Comparison of ENCODE assay signal across 15 cellular contexts in the genomic region with DNA sequence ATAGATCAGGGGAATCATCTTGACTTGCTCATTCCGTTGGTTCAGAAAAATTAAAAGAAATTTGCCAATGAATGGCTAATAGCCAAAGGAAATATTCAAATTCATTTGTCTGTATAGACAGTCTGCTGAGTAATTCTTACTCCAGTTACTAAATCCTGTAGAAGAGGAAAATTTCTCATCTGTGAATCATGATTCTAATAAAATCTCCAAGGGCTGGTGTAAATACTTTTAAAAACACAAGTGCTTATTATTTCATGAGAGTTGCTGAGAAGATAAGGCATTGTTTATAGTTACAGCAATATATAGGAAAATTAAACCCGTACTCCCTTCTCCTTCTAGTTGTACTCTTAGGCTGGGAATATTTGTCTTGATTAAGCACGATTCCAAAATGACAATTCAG. TPM values are rescaled to one million over a fixed set of nuclear protein-coding genes. Genes with fewer than 3 reads are reported as not detected.
DNase-seq lines count a peak whose midpoint lies in the region; ATAC-seq and TF ChIP-seq lines count a peak whose summit lies in the region.
"Had no signal": no experiment of that assay in that cellular context is flagged by ENCODE, and none has a peak within 500 bp of the region (broad histone marks: within the 10 kb centered on the region; RNA-seq: fewer than 3 reads in every experiment).

No MANE protein-coding gene starts in this region.

- H3K36me3 ChIP-seq in subcutaneous abdominal adipose tissue (ENCODE audit: control insufficient read depth in 5 of 5, insufficient read depth in 5 of 5, low read length in 5 of 5) (no peaks in the 10 kb centered on the region), neuronal stem cell (replicated peaks in 1 of 2; ENCODE audit: control insufficient read depth in 2 of 2, insufficient read depth in 2 of 2, low read length in 2 of 2) (no peaks in the 10 kb centered on the region), tibial nerve (no peaks in the 10 kb centered on the region)
- H3K36me3 ChIP-seq: right atrium auricular region had no signal

- CTCF ChIA-PET in activated CD4-positive, alpha-beta T cell treated with anti-CD3 and anti-CD28 coated beads for 36 hours (lab: Charles Lee): no interaction called here

- no peak overlapping the region for H3K18ac ChIP-seq in neuronal stem cell (ENCODE audit: low read length)

- no peak overlapping the region for H3K4me3 Mint-ChIP-seq in activated CD4-positive, alpha-beta T cell treated with anti-CD3 and anti-CD28 coated beads for 36 hours
- H3K4me3 Mint-ChIP-seq: activated naive CD8-positive, alpha-beta T cell treated with anti-CD3 and anti-CD28 coated beads, Interleukin-2, amount 50 U/mL, for 24 hours; endodermal cell had no signal

- H2AK5ac ChIP-seq in neuronal stem cell (ENCODE audit: low read depth, low read length): no peak overlapping the region

- H3K27ac ChIP-seq in foreskin keratinocyte: peak overlapping the region; percentile 96
- H3K27ac ChIP-seq in subcutaneous abdominal adipose tissue (ENCODE audit: low read depth, low read length): peak overlapping the region; percentile 32
- no peak overlapping the region for H3K27ac ChIP-seq in neuronal stem cell (replicated peaks; ENCODE audit: low read length)
- H3K27ac ChIP-seq in tibial nerve: peak overlapping the region in 1 of 4 donors; percentile 46
- H3K27ac ChIP-seq: 22Rv1, right atrium auricular region had no signal

- no peak overlapping the region for H2BK5ac ChIP-seq in neuronal stem cell (ENCODE audit: low read length)

- no peak overlapping the region for H2BK120ac ChIP-seq in neuronal stem cell (ENCODE audit: low read depth, low read length)

- H3K9ac ChIP-seq in subcutaneous abdominal adipose tissue (ENCODE audit: low read length in 5 of 5): no peak overlapping the region
- no peak overlapping the region for H3K9ac ChIP-seq in neuronal stem cell (ENCODE audit: low read depth, low read length, poor library complexity)

- POLR2A ChIA-PET in activated CD4-positive, alpha-beta T cell treated with anti-CD3 and anti-CD28 coated beads for 36 hours (lab: Charles Lee): no interaction called here

- in situ Hi-C loops in astrocyte of the cerebellum (cut with HindIII; ENCODE audit: low sequenced_read_pairs): no loop called here

- TF ChIP-seq CTCF in astrocyte of the cerebellum (IDR thresholded peaks at IDR 0.05; ENCODE audit: low read depth, low read length, missing control alignments) (no peak), foreskin keratinocyte (conservative IDR thresholded peaks at IDR 0.05) (no peak), tibial nerve (IDR thresholded peaks at IDR 0.05) (no peak)

- H4K8ac ChIP-seq in neuronal stem cell (ENCODE audit: low read depth, low read length): no peak overlapping the region

- peaks cover 9% of the 10 kb centered on the region for H3K27me3 Mint-ChIP-seq in activated CD4-positive, alpha-beta T cell treated with anti-CD3 and anti-CD28 coated beads for 36 hours

- TF ChIP-seq EP300 in tibial nerve (IDR thresholded peaks at IDR 0.05): no peak

- no peaks in the 10 kb centered on the region for H3K79me1 ChIP-seq in neuronal stem cell (ENCODE audit: low read depth, low read length)

- no peak overlapping the region for H3K23ac ChIP-seq in neuronal stem cell (ENCODE audit: low read depth, low read length, poor library complexity)

- no peak overlapping the region for H4K91ac ChIP-seq in neuronal stem cell (ENCODE audit: low read depth, low read length, poor library complexity)

- H3K4me3 ChIP-seq in astrocyte of the cerebellum (ENCODE audit: low read depth, low read length) (no peak overlapping the region), subcutaneous abdominal adipose tissue (ENCODE audit: low read depth in 1 of 5, low read length in 5 of 5) (no peak overlapping the region), neuronal stem cell (ENCODE audit: low read length in 2 of 2) (no peak overlapping the region), tibial nerve (no peak overlapping the region)
- H3K4me3 ChIP-seq: right atrium auricular region had no signal

- no peaks in the 10 kb centered on the region for H3K36me3 Mint-ChIP-seq in activated CD4-positive, alpha-beta T cell treated with anti-CD3 and anti-CD28 coated beads for 36 hours (ENCODE audit: low read depth)

- peaks cover 26% of the 10 kb centered on the region for H3K4me1 ChIP-seq in foreskin keratinocyte
- H3K4me1 ChIP-seq in subcutaneous abdominal adipose tissue (ENCODE audit: control insufficient read depth in 5 of 5, insufficient read depth in 5 of 5, low read length in 5 of 5): no peaks in the 10 kb centered on the region
- no peaks in the 10 kb centered on the region for H3K4me1 ChIP-seq in neuronal stem cell (ENCODE audit: control insufficient read depth in 2 of 2, insufficient read depth in 1 of 2, low read depth in 1 of 2, low read length in 2 of 2)
- H3K4me1 ChIP-seq in tibial nerve: no peaks in the 10 kb centered on the region
- H3K4me1 ChIP-seq: right atrium auricular region had no signal

- H3K14ac ChIP-seq in neuronal stem cell (ENCODE audit: low read length): no peak overlapping the region

- intact Hi-C loops in activated CD4-positive, alpha-beta T cell treated with anti-CD3 and anti-CD28 coated beads for 36 hours (cut with DNase I, micrococcal nuclease): loop anchor here in 1 of 2 experiments (1.0 kb wide), 1 partner anchor 260 kb away; no protein-coding TSS in a partner anchor

- no peak for TF ChIP-seq POLR2A in tibial nerve (IDR thresholded peaks at IDR 0.05)

- no peak overlapping the region for H2AFZ ChIP-seq in neuronal stem cell (ENCODE audit: low read length)

- no CpG with 5 or more reads among the region's 3 CpGs for WGBS in neuronal stem cell (ENCODE audit: extremely low coverage in 2 of 2, insufficient read length in 2 of 2, insufficient replicate concordance in 1 of 2), 2 donors
- 48 to 49% methylated on average over 3 of the region's 3 CpGs for WGBS in tibial nerve, 2 donors

- DNase-seq in activated CD4-positive, alpha-beta T cell treated with anti-CD3 and anti-CD28 coated beads for 36 hours: no peak
- no peak for DNase-seq in activated CD4-positive, alpha-beta T cell treated with anti-CD3 and anti-CD28 coated beads for 4 hours
- DNase-seq in astrocyte of the cerebellum (ENCODE audit: low read depth): peak; percentile 9
- peak; percentile 68 to 81 for DNase-seq in foreskin keratinocyte
- DNase-seq in NCI-H82 (lab: John Stamatoyannopoulos, UW): no peak
- DNase-seq in neuronal stem cell (ENCODE audit: low spot score): no peak
- DNase-seq in tibial nerve (ENCODE audit: low spot score in 2 of 2): no peak
- DNase-seq: activated naive CD8-positive, alpha-beta T cell treated with anti-CD3 and anti-CD28 coated beads, Interleukin-2, amount 50 U/mL, for 24 hours; DMS79; endodermal cell; RPMI8226 had no signal

- H3K27me3 ChIP-seq in foreskin keratinocyte (no peaks in the 10 kb centered on the region), subcutaneous abdominal adipose tissue (ENCODE audit: control insufficient read depth in 5 of 5, insufficient read depth in 4 of 5, low read length in 5 of 5) (peaks cover 0 to 2% (median 0%) of the 10 kb centered on the region in 5 donors), neuronal stem cell (ENCODE audit: control insufficient read depth in 3 of 3, insufficient read depth in 3 of 3, low read depth in 1 of 3, low read length in 3 of 3) (peaks cover 0 to 4% (median 0%) of the 10 kb centered on the region in 3 experiments), tibial nerve (no peaks in the 10 kb centered on the region)
- H3K27me3 ChIP-seq: right atrium auricular region had no signal

- H3K4me2 ChIP-seq in neuronal stem cell (ENCODE audit: insufficient read depth, low read length, poor library complexity, severe bottlenecking): no peak overlapping the region

- H3K4me1 Mint-ChIP-seq in activated CD4-positive, alpha-beta T cell treated with anti-CD3 and anti-CD28 coated beads for 36 hours: peaks cover 9% of the 10 kb centered on the region
- H3K4me1 Mint-ChIP-seq: activated naive CD8-positive, alpha-beta T cell treated with anti-CD3 and anti-CD28 coated beads, Interleukin-2, amount 50 U/mL, for 24 hours; endodermal cell had no signal

- no peak overlapping the region for H3K27ac Mint-ChIP-seq in activated CD4-positive, alpha-beta T cell treated with anti-CD3 and anti-CD28 coated beads for 36 hours
- H3K27ac Mint-ChIP-seq: activated naive CD8-positive, alpha-beta T cell treated with anti-CD3 and anti-CD28 coated beads, Interleukin-2, amount 50 U/mL, for 24 hours; endodermal cell had no signal

- peaks cover 2% of the 10 kb centered on the region for H3K9me3 Mint-ChIP-seq in activated CD4-positive, alpha-beta T cell treated with anti-CD3 and anti-CD28 coated beads for 36 hours (ENCODE audit: low read depth)
- H3K9me3 Mint-ChIP-seq: activated naive CD8-positive, alpha-beta T cell treated with anti-CD3 and anti-CD28 coated beads, Interleukin-2, amount 50 U/mL, for 24 hours; endodermal cell had no signal

- no peak overlapping the region for H3K4ac ChIP-seq in neuronal stem cell (ENCODE audit: low read length)

- no peak overlapping the region for H2BK12ac ChIP-seq in neuronal stem cell (ENCODE audit: low read length)

- H2BK15ac ChIP-seq in neuronal stem cell (ENCODE audit: low read length): no peak overlapping the region

- peak; percentile 5 for ATAC-seq in activated CD4-positive, alpha-beta T cell treated with anti-CD3 and anti-CD28 coated beads for 36 hours
- ATAC-seq in foreskin keratinocyte: peak; percentile 74
- ATAC-seq: activated naive CD8-positive, alpha-beta T cell treated with anti-CD3 and anti-CD28 coated beads, Interleukin-2, amount 50 U/mL, for 24 hours had no signal

- H3K9me3 ChIP-seq in subcutaneous abdominal adipose tissue (ENCODE audit: control insufficient read depth in 5 of 5, low read length in 5 of 5) (no peaks in the 10 kb centered on the region), neuronal stem cell (replicated peaks in 1 of 2; ENCODE audit: control insufficient read depth in 2 of 2, insufficient read depth in 1 of 2, low read depth in 1 of 2, low read length in 2 of 2) (no peaks in the 10 kb centered on the region), tibial nerve (no peaks in the 10 kb centered on the region)
- H3K9me3 ChIP-seq: right atrium auricular region had no signal

RNA-seq across cellular contexts. Expression of a gene that starts 53.0 kb away (rescaled TPM):
- not detected for total RNA-seq in activated CD4-positive, alpha-beta T cell treated with anti-CD3 and anti-CD28 coated beads for 36 hours
- not detected in 2 replicates for total RNA-seq in foreskin keratinocyte
- polyA plus RNA-seq in foreskin keratinocyte: not detected in 2 replicates
- not detected for polyA plus RNA-seq in neuronal stem cell (2013, experiment 1 of 2)
- polyA plus RNA-seq in neuronal stem cell (2013, experiment 2 of 2): not detected
- 1 to 10 TPM in 1 of 4 donors, under 1 TPM in 1, not detected in 2; 0.59 to 1.7 TPM for total RNA-seq in tibial nerve
- total RNA-seq: activated CD8-positive, alpha-beta memory T cell treated with anti-CD3 and anti-CD28 coated beads for 36 hours; endodermal cell had no signal

Comparison
In these comparisons a context has a peak if more than half of its experiments do, and no peak if none do; other contexts are left out.
1. DNase-seq: peak in astrocyte of the cerebellum (single experiment) and foreskin keratinocyte (2 of 2); none in activated CD4-positive, alpha-beta T cell treated with anti-CD3 and anti-CD28 coated beads for 36 hours (single experiment), activated CD4-positive, alpha-beta T cell treated with anti-CD3 and anti-CD28 coated beads for 4 hours (0 of 2), NCI-H82 (single experiment), neuronal stem cell (single experiment) and tibial nerve (0 of 2).